In the genomic region with DNA sequence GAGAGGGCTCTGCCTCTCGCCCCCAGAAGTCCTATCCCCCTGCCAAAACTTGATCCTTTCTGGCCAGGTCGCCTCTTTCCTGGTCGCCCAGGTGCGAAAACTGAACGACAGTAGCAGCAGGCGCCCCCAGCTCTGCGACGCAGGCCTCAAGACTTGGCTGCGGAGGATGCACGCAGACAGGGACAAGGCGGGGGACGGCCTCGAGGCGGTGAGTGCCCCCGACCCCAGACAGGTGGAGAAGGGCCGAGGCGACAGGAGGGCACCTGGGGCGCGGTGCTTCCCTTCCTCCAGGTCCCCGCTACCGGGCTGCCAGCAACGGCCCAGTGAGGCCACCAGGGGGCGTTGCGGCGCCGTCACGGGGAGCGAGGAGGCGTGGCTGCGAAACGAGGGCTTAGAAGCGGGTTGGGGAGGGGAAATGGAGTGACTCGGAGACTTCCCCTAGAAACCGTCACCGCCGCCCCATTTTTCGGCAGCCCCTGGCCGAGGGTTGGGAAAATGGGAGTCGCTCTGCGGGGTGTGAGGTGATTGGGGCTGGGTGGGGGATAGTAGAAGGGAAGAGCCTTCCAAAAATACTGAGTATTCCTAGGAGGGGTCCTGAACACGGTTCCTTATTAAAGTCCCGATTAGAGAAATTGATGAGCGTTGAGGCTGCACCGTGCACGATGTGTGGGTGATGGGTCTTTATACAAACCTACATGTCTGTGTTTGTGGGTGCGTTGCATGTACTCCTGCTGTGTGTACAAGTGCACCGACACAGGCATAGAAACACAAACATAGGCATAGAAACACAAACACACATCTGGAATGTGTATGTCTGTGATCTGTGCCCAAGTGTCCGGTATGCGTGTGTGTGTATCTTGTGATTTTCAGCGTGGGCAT, we compare ENCODE assay signal across 7 cellular contexts.
A peak's percentile ranks its signal among the peaks of the same experiment; 100 is the strongest.
DNase-seq lines count a peak whose midpoint lies in the region; ATAC-seq and TF ChIP-seq lines count a peak whose summit lies in the region.

No MANE protein-coding gene starts in this region.

- H3K27me3 ChIP-seq in WERI-Rb-1 (ENCODE audit: insufficient read depth, low read depth, severe bottlenecking): peaks cover 18% of the 10 kb centered on the region

- no peaks in the 10 kb centered on the region for H3K9me3 ChIP-seq in WERI-Rb-1 (ENCODE audit: severe bottlenecking)

- no peak for TF ChIP-seq POLR2A in GM18505 (IDR thresholded peaks at IDR 0.05; ENCODE audit: borderline replicate concordance, extremely low read depth, insufficient read depth, insufficient read length)

- in situ Hi-C loops in T47D (cut with HindIII; ENCODE audit: low pct_unique_long_range_greater_than_20kb, low sequenced_read_pairs): no loop called here

- ATAC-seq in GM18505 (IDR thresholded peaks at IDR 0.05; ENCODE audit: unreplicated experiment): peak; percentile 87
- ATAC-seq in HG03108 (IDR thresholded peaks at IDR 0.05; ENCODE audit: unreplicated experiment): peak; percentile 64

- peak; percentile 88 for TF ChIP-seq CTCF in WERI-Rb-1 (IDR thresholded peaks at IDR 0.05; ENCODE audit: low read depth, low read length)

- no peak overlapping the region for H3K27ac ChIP-seq in WERI-Rb-1

- peak overlapping the region; percentile 36 for H3K4me3 ChIP-seq in WERI-Rb-1 (ENCODE audit: low read depth, low read length)

- DNase-seq in NCI-H2196 treated with DMSO at 0.1 percent for 48 hours (lab: John Stamatoyannopoulos, UW; ENCODE audit: unreplicated experiment) (peak; percentile 70), WERI-Rb-1 (peak; percentile 78), T47D (ENCODE audit: low read depth in 1 of 2, low spot score in 1 of 2) (peak; percentile 84 to 87), islet precursor cell (peak; percentile 87)
- DNase-seq in stimulated activated CD4-positive, alpha-beta T cell treated with anti-CD3 and anti-CD28 coated beads, Interleukin-1b, Interleukin-23, amount 100 ng/mL, for 1 hour (ENCODE audit: low read depth in 2 of 2): peak; percentile 79 to 87

- no peaks in the 10 kb centered on the region for H3K36me3 ChIP-seq in WERI-Rb-1
